Comparison of ENCODE assay signal across 1 cellular context in genomic region chr5:155726267-155726666, GRCh38.
TF ChIP-seq lines count a peak whose summit lies in the region.

No MANE protein-coding gene starts in this region.

TF ChIP-seq in GM12878, 131 proteins besides CTCF, POLR2A, EP300 and RAD21:
- TF ChIP-seq REST (IDR thresholded peaks at IDR 0.05; ENCODE audit: low read depth, low read length): peak; percentile 90
- TF ChIP-seq, protein P1, sequence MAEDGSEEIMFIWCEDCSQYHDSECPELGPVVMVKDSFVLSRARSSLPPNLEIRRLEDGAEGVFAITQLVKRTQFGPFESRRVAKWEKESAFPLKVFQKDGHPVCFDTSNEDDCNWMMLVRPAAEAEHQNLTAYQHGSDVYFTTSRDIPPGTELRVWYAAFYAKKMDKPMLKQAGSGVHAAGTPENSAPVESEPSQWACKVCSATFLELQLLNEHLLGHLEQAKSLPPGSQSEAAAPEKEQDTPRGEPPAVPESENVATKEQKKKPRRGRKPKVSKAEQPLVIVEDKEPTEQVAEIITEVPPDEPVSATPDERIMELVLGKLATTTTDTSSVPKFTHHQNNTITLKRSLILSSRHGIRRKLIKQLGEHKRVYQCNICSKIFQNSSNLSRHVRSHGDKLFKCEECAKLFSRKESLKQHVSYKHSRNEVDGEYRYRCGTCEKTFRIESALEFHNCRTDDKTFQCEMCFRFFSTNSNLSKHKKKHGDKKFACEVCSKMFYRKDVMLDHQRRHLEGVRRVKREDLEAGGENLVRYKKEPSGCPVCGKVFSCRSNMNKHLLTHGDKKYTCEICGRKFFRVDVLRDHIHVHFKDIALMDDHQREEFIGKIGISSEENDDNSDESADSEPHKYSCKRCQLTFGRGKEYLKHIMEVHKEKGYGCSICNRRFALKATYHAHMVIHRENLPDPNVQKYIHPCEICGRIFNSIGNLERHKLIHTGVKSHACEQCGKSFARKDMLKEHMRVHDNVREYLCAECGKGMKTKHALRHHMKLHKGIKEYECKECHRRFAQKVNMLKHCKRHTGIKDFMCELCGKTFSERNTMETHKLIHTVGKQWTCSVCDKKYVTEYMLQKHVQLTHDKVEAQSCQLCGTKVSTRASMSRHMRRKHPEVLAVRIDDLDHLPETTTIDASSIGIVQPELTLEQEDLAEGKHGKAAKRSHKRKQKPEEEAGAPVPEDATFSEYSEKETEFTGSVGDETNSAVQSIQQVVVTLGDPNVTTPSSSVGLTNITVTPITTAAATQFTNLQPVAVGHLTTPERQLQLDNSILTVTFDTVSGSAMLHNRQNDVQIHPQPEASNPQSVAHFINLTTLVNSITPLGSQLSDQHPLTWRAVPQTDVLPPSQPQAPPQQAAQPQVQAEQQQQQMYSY (CRISPR knock-in tag; IDR thresholded peaks at IDR 0.05): no peak
